In the genomic region with DNA sequence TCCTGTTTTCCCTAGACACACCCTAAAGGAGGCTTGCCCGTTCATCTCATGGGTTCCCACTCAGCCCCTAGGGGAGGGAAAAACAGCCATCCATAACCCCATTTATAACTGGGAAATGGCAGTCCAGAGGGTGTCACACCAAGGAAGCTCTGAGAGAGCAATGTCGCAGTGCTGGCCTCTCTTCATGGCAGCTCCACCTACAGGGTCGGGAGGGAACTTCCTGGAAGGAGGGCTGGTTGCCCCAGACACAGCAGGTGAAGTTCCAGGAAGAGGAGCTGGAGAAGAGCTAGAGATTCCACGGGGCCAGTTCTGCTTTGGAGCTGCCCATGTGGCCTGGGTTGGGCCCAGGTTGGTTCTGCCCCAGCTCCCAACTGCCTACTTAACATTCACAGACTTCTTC, we compare ENCODE assay signal across 1 cellular context.
TF ChIP-seq lines count a peak whose summit lies in the region.

No MANE protein-coding gene starts in this region.

TF ChIP-seq in SK-N-SH, 30 proteins besides CTCF, POLR2A, EP300 and RAD21:
- TF ChIP-seq GABPA (IDR thresholded peaks at IDR 0.05; ENCODE audit: low read depth) (no peak), ELF1 (IDR thresholded peaks at IDR 0.05) (no peak), RFX5 (IDR thresholded peaks at IDR 0.05; ENCODE audit: low read length) (no peak), MXI1 (IDR thresholded peaks at IDR 0.05; ENCODE audit: low read depth, low read length) (no peak), FOXM1 (IDR thresholded peaks at IDR 0.05; ENCODE audit: low read depth) (no peak), POLR2AphosphoS5 (IDR thresholded peaks at IDR 0.05; ENCODE audit: low read depth, low read length) (no peak), JUND (IDR thresholded peaks at IDR 0.05) (no peak), SIN3A (IDR thresholded peaks at IDR 0.05; ENCODE audit: borderline replicate concordance, low read depth, low read length) (no peak), TCF12 (IDR thresholded peaks at IDR 0.05) (no peak), ZBTB33 (IDR thresholded peaks at IDR 0.05; ENCODE audit: borderline replicate concordance, low read depth) (no peak), REST (IDR thresholded peaks at IDR 0.05; ENCODE audit: low read depth, low read length) (no peak), YY1 (IDR thresholded peaks at IDR 0.05; ENCODE audit: low read depth) (no peak)
- TF ChIP-seq, protein P1, sequence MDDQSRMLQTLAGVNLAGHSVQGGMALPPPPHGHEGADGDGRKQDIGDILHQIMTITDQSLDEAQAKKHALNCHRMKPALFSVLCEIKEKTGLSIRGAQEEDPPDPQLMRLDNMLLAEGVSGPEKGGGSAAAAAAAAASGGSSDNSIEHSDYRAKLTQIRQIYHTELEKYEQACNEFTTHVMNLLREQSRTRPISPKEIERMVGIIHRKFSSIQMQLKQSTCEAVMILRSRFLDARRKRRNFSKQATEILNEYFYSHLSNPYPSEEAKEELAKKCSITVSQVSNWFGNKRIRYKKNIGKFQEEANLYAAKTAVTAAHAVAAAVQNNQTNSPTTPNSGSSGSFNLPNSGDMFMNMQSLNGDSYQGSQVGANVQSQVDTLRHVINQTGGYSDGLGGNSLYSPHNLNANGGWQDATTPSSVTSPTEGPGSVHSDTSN (IDR thresholded peaks at IDR 0.05) = no peak
